25 cellular contexts compared by ENCODE assay signal in genomic region chr12:118334939-118335567, GRCh38. TPM values are rescaled to one million over a fixed set of nuclear protein-coding genes. Genes with fewer than 3 reads are reported as not detected.
A peak's percentile ranks its signal among the peaks of the same experiment; 100 is the strongest.
DNase-seq lines count a peak whose midpoint lies in the region; ATAC-seq and TF ChIP-seq lines count a peak whose summit lies in the region.
"Had no signal": no experiment of that assay in that cellular context is flagged by ENCODE, and none has a peak within 500 bp of the region (broad histone marks: within the 10 kb centered on the region; RNA-seq: fewer than 3 reads in every experiment).

No MANE protein-coding gene starts in this region.

- POLR2A ChIA-PET in RWPE1 (lab: Yijun Ruan, JAX; ENCODE audit: low non-redundant PET): no interaction called here

- H3K36me3 Mint-ChIP-seq in CD14-positive monocyte (peaks cover 5 to 11% of the 10 kb centered on the region in 2 donors), natural killer cell (no peaks in the 10 kb centered on the region)
- H3K36me3 Mint-ChIP-seq in effector memory CD8-positive, alpha-beta T cell (ENCODE audit: insufficient read depth): peaks cover 23% of the 10 kb centered on the region
- peaks cover 26 to 37% of the 10 kb centered on the region in 2 donors for H3K36me3 Mint-ChIP-seq in stimulated activated naive B cell treated with anti-CD40 and anti-IgM and Interleukin-4, amounts not matched to agents 10 μg/mL and 1 μg/mL and 100 μg/mL, for 72 hours
- H3K36me3 Mint-ChIP-seq: brain, WTC11 had no signal

- DNase-seq in CD14-positive monocyte (ENCODE audit: low spot score) (no peak), NCI-H226 (peak; percentile 24), natural killer cell (no peak), RWPE1 (ENCODE audit: low spot score) (no peak), NCI-H748 treated with DMSO at 0.1 percent for 48 hours (lab: John Stamatoyannopoulos, UW) (no peak)
- DNase-seq in effector memory CD8-positive, alpha-beta T cell: no peak
- DNase-seq in stimulated activated naive B cell treated with anti-CD40 and anti-IgM and Interleukin-4, amounts not matched to agents 10 μg/mL and 1 μg/mL and 100 μg/mL, for 72 hours: no peak
- DNase-seq: activated CD4-positive, alpha-beta T cell treated with anti-CD3 and anti-CD28 coated beads, Interleukin-2, amount 50 U/mL, for 48 hours; activated naive CD8-positive, alpha-beta T cell treated with anti-CD3 and anti-CD28 coated beads, Interleukin-2, amount 50 U/mL, for 24 hours; CD8-positive, alpha-beta T cell; effector CD4-positive, alpha-beta T cell; KBM-7; naive thymus-derived CD8-positive, alpha-beta T cell; NCI-H1048; NCI-H2029 treated with DMSO at 0.1 percent for 48 hours; NCI-H345; sigmoid colon; SK-N-SH; substantia nigra had no signal

- CTCF ChIA-PET in RWPE1 (lab: Yijun Ruan, JAX): interaction anchor here (0.7 kb wide), 1 partner anchor 34 kb away, joined by 3 read pairs; no protein-coding TSS in a partner anchor

- H3K4me3 Mint-ChIP-seq in CD14-positive monocyte: no peak overlapping the region
- peak overlapping the region in 1 of 2 donors; percentile 10 for H3K4me3 Mint-ChIP-seq in effector memory CD8-positive, alpha-beta T cell
- H3K4me3 Mint-ChIP-seq in natural killer cell: no peak overlapping the region
- no peak overlapping the region for H3K4me3 Mint-ChIP-seq in stimulated activated naive B cell treated with anti-CD40 and anti-IgM and Interleukin-4, amounts not matched to agents 10 μg/mL and 1 μg/mL and 100 μg/mL, for 72 hours
- H3K4me3 Mint-ChIP-seq: activated naive CD8-positive, alpha-beta T cell treated with anti-CD3 and anti-CD28 coated beads, Interleukin-2, amount 50 U/mL, for 24 hours; brain; CD8-positive, alpha-beta T cell; naive thymus-derived CD8-positive, alpha-beta T cell; WTC11 had no signal

- ATAC-seq in effector memory CD8-positive, alpha-beta T cell (replicated peaks): no peak
- ATAC-seq in natural killer cell: no peak
- no peak for ATAC-seq in GM21825 (IDR thresholded peaks at IDR 0.05; ENCODE audit: unreplicated experiment)
- no peak for ATAC-seq in stimulated activated naive B cell treated with anti-CD40 and anti-IgM and Interleukin-4, amounts not matched to agents 10 μg/mL and 1 μg/mL and 100 μg/mL, for 72 hours (replicated peaks)
- ATAC-seq: activated naive CD8-positive, alpha-beta T cell treated with anti-CD3 and anti-CD28 coated beads, Interleukin-2, amount 50 U/mL, for 24 hours; CD8-positive, alpha-beta T cell; esophagus mucosa; naive thymus-derived CD8-positive, alpha-beta T cell; WTC11 had no signal

- H3K4me1 Mint-ChIP-seq in CD14-positive monocyte (peaks cover 66% of the 10 kb centered on the region), natural killer cell (peaks cover 65 to 69% of the 10 kb centered on the region in 2 donors)
- peaks cover 26 to 53% of the 10 kb centered on the region in 2 donors for H3K4me1 Mint-ChIP-seq in effector memory CD8-positive, alpha-beta T cell (ENCODE audit: low read depth in 2 of 2)
- peaks cover 20 to 39% of the 10 kb centered on the region in 2 donors for H3K4me1 Mint-ChIP-seq in stimulated activated naive B cell treated with anti-CD40 and anti-IgM and Interleukin-4, amounts not matched to agents 10 μg/mL and 1 μg/mL and 100 μg/mL, for 72 hours

- H3K27ac Mint-ChIP-seq in CD14-positive monocyte: peak overlapping the region; percentile 72 to 91 (median 81)
- peak overlapping the region; percentile 27 to 63 for H3K27ac Mint-ChIP-seq in effector memory CD8-positive, alpha-beta T cell
- peak overlapping the region; percentile 70 to 78 for H3K27ac Mint-ChIP-seq in natural killer cell
- H3K27ac Mint-ChIP-seq in stimulated activated naive B cell treated with anti-CD40 and anti-IgM and Interleukin-4, amounts not matched to agents 10 μg/mL and 1 μg/mL and 100 μg/mL, for 72 hours: no peak overlapping the region
- H3K27ac Mint-ChIP-seq: activated naive CD8-positive, alpha-beta T cell treated with anti-CD3 and anti-CD28 coated beads, Interleukin-2, amount 50 U/mL, for 24 hours; brain; CD8-positive, alpha-beta T cell; WTC11 had no signal

- intact Hi-C loops in CD14-positive monocyte (cut with micrococcal nuclease): loop anchor here in 1 of 2 donors (5.0 kb wide), 1 partner anchor 37 kb away; the partner anchor contains the start of gene TAOK3
- intact Hi-C loops in natural killer cell (cut with micrococcal nuclease): no loop called here

- H3K27me3 Mint-ChIP-seq in CD14-positive monocyte (ENCODE audit: low read depth in 3 of 3) (peaks cover 0 to 5% (median 0%) of the 10 kb centered on the region in 3 donors), natural killer cell (ENCODE audit: low read depth in 2 of 2) (no peaks in the 10 kb centered on the region)
- no peaks in the 10 kb centered on the region for H3K27me3 Mint-ChIP-seq in effector memory CD8-positive, alpha-beta T cell
- no peaks in the 10 kb centered on the region for H3K27me3 Mint-ChIP-seq in stimulated activated naive B cell treated with anti-CD40 and anti-IgM and Interleukin-4, amounts not matched to agents 10 μg/mL and 1 μg/mL and 100 μg/mL, for 72 hours
- H3K27me3 Mint-ChIP-seq: activated naive CD8-positive, alpha-beta T cell treated with anti-CD3 and anti-CD28 coated beads, Interleukin-2, amount 50 U/mL, for 24 hours; brain; naive thymus-derived CD8-positive, alpha-beta T cell had no signal

- no peak overlapping the region for H3K27ac ChIP-seq in RWPE1
- H3K27ac ChIP-seq: parathyroid adenoma, sigmoid colon, vagina had no signal

- TF ChIP-seq CTCF in CD14-positive monocyte (IDR thresholded peaks at IDR 0.05) (no peak), natural killer cell (IDR thresholded peaks at IDR 0.05) (no peak), RWPE1 (conservative IDR thresholded peaks at IDR 0.05; ENCODE audit: low read depth) (no peak)

- no peaks in the 10 kb centered on the region for H3K9me3 Mint-ChIP-seq in CD14-positive monocyte
- no peaks in the 10 kb centered on the region for H3K9me3 Mint-ChIP-seq in effector memory CD8-positive, alpha-beta T cell
- H3K9me3 Mint-ChIP-seq in natural killer cell: no peaks in the 10 kb centered on the region
- peaks cover 0 to 2% of the 10 kb centered on the region in 2 donors for H3K9me3 Mint-ChIP-seq in stimulated activated naive B cell treated with anti-CD40 and anti-IgM and Interleukin-4, amounts not matched to agents 10 μg/mL and 1 μg/mL and 100 μg/mL, for 72 hours
- H3K9me3 Mint-ChIP-seq: brain; CD8-positive, alpha-beta T cell; naive thymus-derived CD8-positive, alpha-beta T cell; WTC11 had no signal

RNA-seq across cellular contexts. Expression of gene TAOK3, which starts 37.7 kb away (rescaled TPM):
- polyA plus RNA-seq in CD14-positive monocyte: 10 to 100 TPM; 19.7 to 58.3 TPM
- 100 to 1,000 TPM; 155 to 166 (median 157) TPM for total RNA-seq in natural killer cell

RNA-seq across cellular contexts. Expression of gene SUDS3, which starts 41.3 kb away (rescaled TPM):
- polyA plus RNA-seq in CD14-positive monocyte: 1 to 10 TPM; 8.2 to 9.1 TPM
- 10 to 100 TPM; 27.5 to 40.3 (median 35.7) TPM for total RNA-seq in natural killer cell
